13 cellular contexts compared by ENCODE assay signal in the genomic region with DNA sequence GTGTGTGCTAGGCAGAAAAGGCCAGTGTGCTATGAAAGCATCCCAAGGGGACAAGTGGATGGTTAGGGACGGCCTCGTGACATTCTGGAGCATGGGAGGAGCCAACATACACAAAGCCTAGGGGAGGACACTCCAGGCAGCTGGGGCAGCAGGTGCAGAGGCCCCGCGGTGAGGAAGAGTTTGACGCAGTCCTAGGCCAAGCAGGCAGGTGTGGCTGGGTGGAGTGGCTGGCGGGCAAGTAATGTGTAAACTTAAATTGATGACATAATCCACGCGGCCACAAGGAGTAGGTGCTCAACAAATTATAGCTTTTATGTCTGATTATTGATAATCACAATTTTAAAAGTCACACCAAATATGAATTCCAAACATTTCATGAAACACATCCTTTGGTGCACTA.
DNase-seq lines count a peak whose midpoint lies in the region; ATAC-seq and FAIRE-seq lines count a peak whose summit lies in the region.
"Had no signal": no experiment of that assay in that cellular context is flagged by ENCODE, and none has a peak within 500 bp of the region (broad histone marks: within the 10 kb centered on the region; RNA-seq: fewer than 3 reads in every experiment).

No MANE protein-coding gene starts in this region.

- no peak for ATAC-seq in GM19023 (IDR thresholded peaks at IDR 0.05; ENCODE audit: unreplicated experiment)
- no peak for ATAC-seq in GM21381 (IDR thresholded peaks at IDR 0.05; ENCODE audit: unreplicated experiment)
- ATAC-seq: activated CD8-positive, alpha-beta memory T cell treated with anti-CD3 and anti-CD28 coated beads, Interleukin-2, amount 10 ng/mL, durations not matched to agents 7 days and 5 days; naive thymus-derived CD8-positive, alpha-beta T cell; T-cell had no signal

- FAIRE-seq in frontal cortex (lab: Jason Lieb, UNC) = no peak

- DNase-seq in DMS53 treated with DMSO at 0.1 percent for 48 hours (lab: John Stamatoyannopoulos, UW; ENCODE audit: unreplicated experiment) = peak; percentile 91
- DNase-seq in NCI-H146 treated with DMSO at 0.1 percent for 48 hours (lab: John Stamatoyannopoulos, UW; ENCODE audit: unreplicated experiment) = peak; percentile 100
- peak; percentile 99 for DNase-seq in NCI-H774 (lab: John Stamatoyannopoulos, UW)
- peak; percentile 75 for DNase-seq in mesenteric fat pad (ENCODE audit: low spot score)
- DNase-seq in cerebellum (ENCODE audit: low spot score) = no peak
- no peak for DNase-seq in frontal cortex (ENCODE audit: low spot score in 2 of 2)
- DNase-seq: activated CD8-positive, alpha-beta memory T cell treated with anti-CD3 and anti-CD28 coated beads, Interleukin-2, amount 10 ng/mL, durations not matched to agents 7 days and 5 days; C1 segment of cervical spinal cord; naive thymus-derived CD8-positive, alpha-beta T cell; NK-92 treated with Interleukin-12 subunit alpha and Interleukin-12 subunit beta, amount 100 ng/mL, for 24 hours had no signal

Comparison
In these comparisons a context has a peak if more than half of its experiments do, and no peak if none do; other contexts are left out.
1. DNase-seq: peak in DMS53 treated with DMSO at 0.1 percent for 48 hours (single experiment), NCI-H146 treated with DMSO at 0.1 percent for 48 hours (single experiment), NCI-H774 (single experiment) and mesenteric fat pad (single experiment); none in cerebellum (single experiment) and frontal cortex (0 of 2).